In the genomic region with DNA sequence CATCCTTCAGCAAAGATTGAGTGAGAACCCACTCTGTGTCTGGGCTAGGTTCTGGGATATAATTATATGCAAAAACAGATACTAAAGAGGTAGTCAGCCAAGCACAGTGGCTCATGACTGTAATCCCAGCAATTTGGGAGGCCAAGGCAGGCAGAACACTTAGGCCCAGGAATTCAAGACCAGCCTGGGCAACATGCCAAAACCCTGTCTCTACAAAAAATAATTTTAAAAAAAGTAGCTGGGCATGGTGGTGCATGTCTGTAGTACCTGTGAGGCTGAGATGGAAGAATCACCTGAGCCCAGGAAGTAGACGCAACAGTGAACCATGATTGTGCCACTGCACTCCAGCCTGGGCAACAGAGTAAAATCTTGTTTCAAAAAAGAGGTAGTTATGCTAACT, we compare ENCODE assay signal across 13 cellular contexts.
"Had no signal": no experiment of that assay in that cellular context is flagged by ENCODE, and none has a peak within 500 bp of the region (broad histone marks: within the 10 kb centered on the region; RNA-seq: fewer than 3 reads in every experiment).

No MANE protein-coding gene starts in this region.

- H3K4me3 ChIP-seq: cardiac muscle cell, colonic mucosa, gastroesophageal sphincter, left ventricle myocardium inferior, skin epidermis had no signal

- FAIRE-seq: endothelial cell of umbilical vein had no signal

- H3K4me1 ChIP-seq: colonic mucosa, gastroesophageal sphincter, left ventricle myocardium inferior had no signal

- H3K9me3 ChIP-seq: colonic mucosa, gastroesophageal sphincter, left ventricle myocardium inferior had no signal

- H3K27me3 ChIP-seq: cardiac muscle cell, colonic mucosa, gastroesophageal sphincter had no signal

- H3K36me3 ChIP-seq: cardiac muscle cell, colonic mucosa, gastroesophageal sphincter, left ventricle myocardium inferior had no signal

- DNase-seq: activated CD4-positive, alpha-beta memory T cell treated with anti-CD3 and anti-CD28 coated beads for 36 hours; activated naive CD8-positive, alpha-beta T cell treated with anti-CD3 and anti-CD28 coated beads, Interleukin-2, amount 10 ng/mL, durations not matched to agents 7 days and 5 days; activated T-cell treated with anti-CD3 and anti-CD28 coated beads, Interleukin-2, amount 50 U/mL, for 48 hours; aorta; colonic mucosa; left ventricle myocardium inferior; substantia nigra; T-helper 9 cell had no signal

- H3K27ac ChIP-seq: cardiac muscle cell, colonic mucosa, gastroesophageal sphincter, left ventricle myocardium inferior, skin epidermis had no signal

- ATAC-seq: gastroesophageal sphincter; stimulated activated memory B cell treated with anti-CD40 and anti-IgM and Interleukin-4, amounts not matched to agents 10 μg/mL and 1 μg/mL and 100 μg/mL, for 72 hours had no signal
